Comparison of ENCODE assay signal across 8 cellular contexts in the genomic region with DNA sequence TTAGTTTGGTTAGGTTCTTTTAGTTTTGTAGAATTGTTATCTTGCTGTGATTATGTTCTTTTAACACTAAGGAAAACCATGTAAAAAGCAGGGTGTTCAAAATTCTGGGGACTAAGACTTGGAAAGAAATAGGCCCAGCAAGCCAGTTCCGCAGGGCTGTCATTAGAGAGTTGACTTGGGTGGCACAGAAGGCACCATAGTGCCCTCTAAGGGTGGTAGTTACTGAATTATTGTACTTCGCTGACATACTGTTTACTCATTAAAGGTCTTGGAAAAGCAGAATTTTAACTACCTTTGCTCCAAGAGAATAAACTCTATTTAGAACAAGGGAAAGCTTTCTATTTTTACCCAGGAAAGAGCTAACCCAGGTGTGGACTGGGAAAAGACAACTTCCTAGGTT.
DNase-seq lines count a peak whose midpoint lies in the region; ATAC-seq, FAIRE-seq and TF ChIP-seq lines count a peak whose summit lies in the region.

No MANE protein-coding gene starts in this region.

- no peak overlapping the region for H3K27ac ChIP-seq in H1 (ENCODE audit: low read depth, low read length)

- TF ChIP-seq RAD21 in H1 (IDR thresholded peaks at IDR 0.05 in 1 of 2, conservative IDR thresholded peaks at IDR 0.05 in 1 of 2; ENCODE audit: low read depth in 2 of 2, low read length in 2 of 2): peak; percentile 61 to 69

- no peaks in the 10 kb centered on the region for H3K4me1 Mint-ChIP-seq in neural crest cell
- H3K4me1 Mint-ChIP-seq in immature natural killer cell: no peaks in the 10 kb centered on the region

- H4K5ac ChIP-seq in H1 (ENCODE audit: insufficient read length, low read depth, low read length): no peak overlapping the region

- DNase-seq in AML-193 (lab: John Stamatoyannopoulos, UW) (peak; percentile 17 to 37), NCI-H1436 treated with DMSO at 0.1 percent for 48 hours (lab: John Stamatoyannopoulos, UW) (peak; percentile 25), H1 (ENCODE audit: low read depth in 1 of 2, low spot score in 2 of 2) (no peak), neural crest cell (ENCODE audit: low read depth, low spot score) (no peak), immature natural killer cell (no peak), islet precursor cell (no peak)

- POLR2A ChIA-PET in H1 (lab: Charles Lee; ENCODE audit: partially characterized antibody): no interaction called here

- no peak overlapping the region for H3K4me3 ChIP-seq in H1 (ENCODE audit: extremely low read depth in 1 of 4, insufficient read depth in 2 of 4, low read depth in 3 of 4, low read length in 4 of 4)

- ATAC-seq in GM18520 (IDR thresholded peaks at IDR 0.05; ENCODE audit: unreplicated experiment): peak; percentile 60
- ATAC-seq in GM19328 (IDR thresholded peaks at IDR 0.05; ENCODE audit: unreplicated experiment): no peak

- H2BK120ac ChIP-seq in H1 (replicated peaks; ENCODE audit: low read depth, low read length): no peak overlapping the region

- H3K9me3 ChIP-seq in H1 (ENCODE audit: insufficient read depth in 2 of 2, low read depth in 1 of 2, low read length in 1 of 2): no peaks in the 10 kb centered on the region

- H3K79me2 ChIP-seq in H1 (ENCODE audit: control insufficient read depth in 1 of 2, insufficient read depth in 2 of 2, low read length in 2 of 2): no peaks in the 10 kb centered on the region

- no peak overlapping the region for H2BK12ac ChIP-seq in H1 (ENCODE audit: low read depth, low read length)

- FAIRE-seq in H1 (lab: Jason Lieb, UNC): no peak

- no peaks in the 10 kb centered on the region; the same call in 1 of the 2 replicates for H3K23me2 ChIP-seq in H1 (ENCODE audit: low read depth, low read length)

- H3K4me2 ChIP-seq in H1 (ENCODE audit: insufficient read depth in 1 of 2, low read depth in 2 of 2, low read length in 2 of 2): no peak overlapping the region

- H3K14ac ChIP-seq in H1 (ENCODE audit: insufficient read length): no peak overlapping the region

- H2AFZ ChIP-seq in H1 (ENCODE audit: low read length): no peak overlapping the region

- H2BK5ac ChIP-seq in H1 (ENCODE audit: low read depth, low read length): no peak overlapping the region

- H3K27ac Mint-ChIP-seq in neural crest cell (ENCODE audit: unreplicated experiment) (no peak overlapping the region), immature natural killer cell (no peak overlapping the region)

- H3K27me3 Mint-ChIP-seq in neural crest cell (ENCODE audit: low read depth) (peaks cover 19% of the 10 kb centered on the region), immature natural killer cell (ENCODE audit: low read depth in 3 of 3) (peaks cover 2 to 5% (median 3%) of the 10 kb centered on the region in 3 donors)

- no peaks in the 10 kb centered on the region for H3K36me3 ChIP-seq in H1 (ENCODE audit: control insufficient read depth in 2 of 4, insufficient read depth in 4 of 4, low read length in 3 of 4)

- TF ChIP-seq POLR2A in H1 (IDR thresholded peaks at IDR 0.05; ENCODE audit: control extremely low read depth in 1 of 2, low read depth in 2 of 2, low read length in 2 of 2): no peak

- no peaks in the 10 kb centered on the region for H3K27me3 ChIP-seq in H1 (replicated peaks in 1 of 4; ENCODE audit: control insufficient read depth in 3 of 4, extremely low read depth in 1 of 4, insufficient read depth in 3 of 4, low read length in 3 of 4)

- H3K4ac ChIP-seq in H1 (replicated peaks; ENCODE audit: insufficient read length, low read depth, low read length): no peak overlapping the region

- H4K91ac ChIP-seq in H1 (replicated peaks; ENCODE audit: insufficient read length, low read length): no peak overlapping the region

- no peak overlapping the region for H3K23ac ChIP-seq in H1 (ENCODE audit: insufficient read length)

- no peaks in the 10 kb centered on the region for H3K4me1 ChIP-seq in H1 (replicated peaks in 1 of 4; ENCODE audit: control insufficient read depth in 3 of 4, insufficient read depth in 4 of 4, low read length in 3 of 4)

- no peak overlapping the region for H3K4me3 Mint-ChIP-seq in neural crest cell
- no peak overlapping the region for H3K4me3 Mint-ChIP-seq in immature natural killer cell

- H3K9me3 Mint-ChIP-seq in neural crest cell (no peaks in the 10 kb centered on the region), immature natural killer cell (no peaks in the 10 kb centered on the region)

- WGBS in H1 (ENCODE audit: extremely low coverage in 1 of 2, insufficient coverage in 1 of 2, insufficient read length in 1 of 2, insufficient replicate concordance in 2 of 2, low coverage in 1 of 2, low lambda C conversion rate in 2 of 2, missing lambda C conversion rate in 1 of 2), 2 experiments: 83% methylated on average over 2 of the region's 2 CpGs; no CpG with 5 or more reads in 1 of the 2 experiments

- H3K56ac ChIP-seq in H1 (replicated peaks; ENCODE audit: insufficient read length, low read depth, low read length): no peak overlapping the region

- H2AK5ac ChIP-seq in H1 (ENCODE audit: low read depth, low read length): no peak overlapping the region

- H2BK20ac ChIP-seq in H1 (ENCODE audit: low read length): no peak overlapping the region

- no peak overlapping the region for H3K9ac ChIP-seq in H1 (replicated peaks in 1 of 4; ENCODE audit: extremely low read depth in 1 of 4, low read depth in 3 of 4, low read length in 3 of 4)

- no peak for TF ChIP-seq EP300 in H1 (IDR thresholded peaks at IDR 0.05; ENCODE audit: borderline replicate concordance in 1 of 2, low read depth in 2 of 2, low read length in 2 of 2)

- TF ChIP-seq CTCF in H1 (IDR thresholded peaks at IDR 0.05; ENCODE audit: control extremely low read depth in 1 of 3, insufficient read depth in 1 of 3, low read depth in 1 of 3, low read length in 3 of 3): peak in 2 of 3 experiments; percentile 34 to 41; a peak in 2 of 4 replicates
- TF ChIP-seq CTCF in neural crest cell (conservative IDR thresholded peaks at IDR 0.05): peak; percentile 40

- no peak overlapping the region for H4K8ac ChIP-seq in H1 (ENCODE audit: extremely low read depth, insufficient read depth, low read length)

- no peak overlapping the region for H2BK15ac ChIP-seq in H1 (ENCODE audit: low read length)

- H4K20me1 ChIP-seq in H1 (replicated peaks in 1 of 2; ENCODE audit: control insufficient read depth in 1 of 2, insufficient read depth in 2 of 2, low read length in 2 of 2): no peaks in the 10 kb centered on the region

- no peak overlapping the region for H3K18ac ChIP-seq in H1 (ENCODE audit: extremely low read depth, low read length)

- CTCF ChIA-PET in H1 (lab: Charles Lee; ENCODE audit: partially characterized antibody): interaction anchor here (0.6 to 2.9 kb wide), 7 partner anchors 9 to 232 kb away, joined by 3 to 10 read pairs (median 3); no protein-coding TSS in a partner anchor

- H3K36me3 Mint-ChIP-seq in neural crest cell (ENCODE audit: low read depth): no peaks in the 10 kb centered on the region
- no peaks in the 10 kb centered on the region for H3K36me3 Mint-ChIP-seq in immature natural killer cell

- H3K79me1 ChIP-seq in H1 (ENCODE audit: low read depth, low read length): no peaks in the 10 kb centered on the region

TF ChIP-seq in H1, 55 proteins besides CTCF, POLR2A, EP300 and RAD21 (continues in another document):
- no peak for TF ChIP-seq TAF7 (optimal IDR thresholded peaks at IDR 0.05; ENCODE audit: borderline replicate concordance, low read depth, low read length)
- TF ChIP-seq, protein P1, sequence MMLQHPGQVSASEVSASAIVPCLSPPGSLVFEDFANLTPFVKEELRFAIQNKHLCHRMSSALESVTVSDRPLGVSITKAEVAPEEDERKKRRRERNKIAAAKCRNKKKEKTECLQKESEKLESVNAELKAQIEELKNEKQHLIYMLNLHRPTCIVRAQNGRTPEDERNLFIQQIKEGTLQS (IDR thresholded peaks at IDR 0.05; ENCODE audit: insufficient read depth, low read depth, low read length): no peak
- TF ChIP-seq SP1 (IDR thresholded peaks at IDR 0.05; ENCODE audit: low read depth, low read length): no peak
- no peak for TF ChIP-seq SUZ12 (IDR thresholded peaks at IDR 0.05; ENCODE audit: low read length)
- no peak for TF ChIP-seq BCL11A (IDR thresholded peaks at IDR 0.05; ENCODE audit: low read depth in 2 of 2, low read length in 2 of 2)
- no peak for TF ChIP-seq SAP30 (IDR thresholded peaks at IDR 0.05; ENCODE audit: insufficient read depth, insufficient replicate concordance, low read length)
- no peak for TF ChIP-seq ASH2L (IDR thresholded peaks at IDR 0.05; ENCODE audit: low read length)
- no peak for TF ChIP-seq EZH2 (IDR thresholded peaks at IDR 0.05; ENCODE audit: low read depth, low read length, severe bottlenecking)

Comparison
In these comparisons a context has a peak if more than half of its experiments do, and no peak if none do; other contexts are left out.
1. DNase-seq: peak in AML-193 (2 of 2) and NCI-H1436 treated with DMSO at 0.1 percent for 48 hours (single experiment); none in H1 (0 of 2), neural crest cell (single experiment), immature natural killer cell (0 of 3) and islet precursor cell (single experiment).